ENCODE assay signal across 10 cellular contexts in genomic region chr11:14373941-14374646, GRCh38. TPM values are rescaled to one million over a fixed set of nuclear protein-coding genes. Genes with fewer than 3 reads are reported as not detected.
DNase-seq lines count a peak whose midpoint lies in the region; ATAC-seq and TF ChIP-seq lines count a peak whose summit lies in the region.
"Had no signal": no experiment of that assay in that cellular context is flagged by ENCODE, and none has a peak within 500 bp of the region (broad histone marks: within the 10 kb centered on the region; RNA-seq: fewer than 3 reads in every experiment).

No MANE protein-coding gene starts in this region.

- no peaks in the 10 kb centered on the region for H3K9me3 ChIP-seq in SK-N-SH
- H3K9me3 ChIP-seq in trophoblast cell (ENCODE audit: insufficient read depth, low read depth, low read length), result no peaks in the 10 kb centered on the region

- H3K4ac ChIP-seq in trophoblast cell (ENCODE audit: low read depth, low read length), result no peak overlapping the region

- no peak overlapping the region for H2BK5ac ChIP-seq in trophoblast cell (ENCODE audit: low read depth, low read length, poor library complexity)

- H3K4me3 ChIP-seq in SK-N-SH (ENCODE audit: low read depth in 2 of 2, low read length in 1 of 2) (no peak overlapping the region), fibroblast of mammary gland (ENCODE audit: control insufficient read depth, low read depth, low read length) (no peak overlapping the region), trophoblast cell (ENCODE audit: low read depth, low read length) (no peak overlapping the region)

- TF ChIP-seq CTCF in SK-N-SH (IDR thresholded peaks at IDR 0.05) (no peak), fibroblast of mammary gland (conservative IDR thresholded peaks at IDR 0.05; ENCODE audit: control insufficient read depth, insufficient read depth, low read depth, low read length) (no peak)

- H2BK120ac ChIP-seq in trophoblast cell (ENCODE audit: insufficient read depth, low read length, poor library complexity), result no peak overlapping the region

- no peak overlapping the region for H3K23ac ChIP-seq in trophoblast cell (ENCODE audit: low read length)

- no peaks in the 10 kb centered on the region for H3K36me3 ChIP-seq in SK-N-SH (replicated peaks in 1 of 2; ENCODE audit: control insufficient read depth in 1 of 2, insufficient read depth in 2 of 2, low read length in 1 of 2)
- no peaks in the 10 kb centered on the region for H3K36me3 ChIP-seq in trophoblast cell (ENCODE audit: control insufficient read depth in 1 of 2, insufficient read depth in 2 of 2, low read length in 2 of 2)

- H3K9me3 Mint-ChIP-seq in immature natural killer cell, result no peaks in the 10 kb centered on the region
- H3K9me3 Mint-ChIP-seq in stimulated activated naive B cell treated with anti-CD40 and anti-IgM and Interleukin-4, amounts not matched to agents 10 μg/mL and 1 μg/mL and 100 μg/mL, for 72 hours, result no peaks in the 10 kb centered on the region

- H2AFZ ChIP-seq in SK-N-SH (ENCODE audit: low read depth) (no peak overlapping the region), trophoblast cell (ENCODE audit: insufficient read depth, low read length, poor library complexity) (no peak overlapping the region)

- H3K4me2 ChIP-seq in SK-N-SH (peak overlapping the region; percentile 7; the same call in 1 of the 2 replicates), trophoblast cell (ENCODE audit: low read length) (no peak overlapping the region)

- H3K4me3 Mint-ChIP-seq in immature natural killer cell, result no peak overlapping the region
- H3K4me3 Mint-ChIP-seq in stimulated activated naive B cell treated with anti-CD40 and anti-IgM and Interleukin-4, amounts not matched to agents 10 μg/mL and 1 μg/mL and 100 μg/mL, for 72 hours, result no peak overlapping the region

- no peak overlapping the region for H2BK12ac ChIP-seq in trophoblast cell (ENCODE audit: low read length)

- peak overlapping the region in 1 of 2 experiments; percentile 22; a peak in 2 of 4 replicates for H3K27ac ChIP-seq in SK-N-SH (ENCODE audit: low read depth in 2 of 2, low read length in 1 of 2)
- H3K27ac ChIP-seq in trophoblast cell (ENCODE audit: low read depth, low read length), result no peak overlapping the region

- H4K12ac ChIP-seq in trophoblast cell (ENCODE audit: low read depth, low read length), result no peak overlapping the region

- H3K9me2 ChIP-seq in SK-N-SH, result no peaks in the 10 kb centered on the region

- peak; percentile 88 for DNase-seq in EH (ENCODE audit: low read depth)
- DNase-seq in SK-N-SH, result no peak
- DNase-seq in fibroblast of mammary gland (ENCODE audit: low read depth), result peak; percentile 87
- DNase-seq in trophoblast cell, result peak; percentile 83 to 94
- no peak for DNase-seq in immature natural killer cell
- no peak for DNase-seq in stimulated activated naive B cell treated with anti-CD40 and anti-IgM and Interleukin-4, amounts not matched to agents 10 μg/mL and 1 μg/mL and 100 μg/mL, for 72 hours
- no peak for DNase-seq in activated CD4-positive, CD25-positive, alpha-beta regulatory T cell treated with anti-CD3 and anti-CD28 coated beads, Interleukin-2, amount 50 U/mL, for 72 hours
- DNase-seq in midbrain (lab: John Stamatoyannopoulos, UW), result no peak
- DNase-seq: activated CD4-positive, alpha-beta T cell treated with anti-CD3 and anti-CD28 coated beads for 4 hours; SHP77 had no signal

- no peak overlapping the region for H3K9ac ChIP-seq in SK-N-SH
- no peak overlapping the region for H3K9ac ChIP-seq in trophoblast cell (ENCODE audit: low read length)

- peaks cover 4 to 6% of the 10 kb centered on the region in 2 donors for H3K4me1 Mint-ChIP-seq in immature natural killer cell
- peaks cover 18 to 28% of the 10 kb centered on the region in 2 donors for H3K4me1 Mint-ChIP-seq in stimulated activated naive B cell treated with anti-CD40 and anti-IgM and Interleukin-4, amounts not matched to agents 10 μg/mL and 1 μg/mL and 100 μg/mL, for 72 hours

- no peaks in the 10 kb centered on the region for H4K20me1 ChIP-seq in SK-N-SH (ENCODE audit: insufficient read depth)

- H3K27me3 ChIP-seq in SK-N-SH (ENCODE audit: insufficient read depth) (no peaks in the 10 kb centered on the region), trophoblast cell (ENCODE audit: insufficient read depth, low read length) (no peaks in the 10 kb centered on the region)

- peak in 1 of 2 experiments; percentile 30; a peak in 1 of 4 replicates for TF ChIP-seq EP300 in SK-N-SH (IDR thresholded peaks at IDR 0.05; ENCODE audit: borderline replicate concordance in 1 of 2, low read depth in 1 of 2, low read length in 1 of 2)

- no peaks in the 10 kb centered on the region for H3K79me1 ChIP-seq in trophoblast cell (ENCODE audit: low read length)

- peaks cover 10% of the 10 kb centered on the region for H3F3A ChIP-seq in SK-N-SH (replicated peaks; ENCODE audit: insufficient read depth)

- CTCF ChIA-PET in SK-N-SH (lab: Yijun Ruan, JAX), result interaction anchor here (0.8 to 1.5 kb wide), 3 partner anchors 9 to 66 kb away, joined by 3 to 4 read pairs (median 3); no protein-coding TSS in a partner anchor

- H3K79me2 ChIP-seq in SK-N-SH (ENCODE audit: insufficient read depth) (no peaks in the 10 kb centered on the region), trophoblast cell (ENCODE audit: control insufficient read depth, insufficient read depth, low read length, poor library complexity) (no peaks in the 10 kb centered on the region)

- H4K91ac ChIP-seq in trophoblast cell (ENCODE audit: low read depth, low read length), result no peak overlapping the region

- peaks cover 9 to 15% of the 10 kb centered on the region in 2 experiments; a peak in 3 of 4 replicates for H3K4me1 ChIP-seq in SK-N-SH (ENCODE audit: control insufficient read depth in 1 of 2, insufficient read depth in 2 of 2, low read depth in 1 of 2, low read length in 1 of 2)
- H3K4me1 ChIP-seq in trophoblast cell (ENCODE audit: control insufficient read depth in 1 of 2, insufficient read depth in 2 of 2, low read length in 2 of 2), result no peaks in the 10 kb centered on the region

- peaks cover 2 to 3% (median 2%) of the 10 kb centered on the region in 3 donors for H3K27me3 Mint-ChIP-seq in immature natural killer cell (ENCODE audit: low read depth in 3 of 3)
- H3K27me3 Mint-ChIP-seq in stimulated activated naive B cell treated with anti-CD40 and anti-IgM and Interleukin-4, amounts not matched to agents 10 μg/mL and 1 μg/mL and 100 μg/mL, for 72 hours, result no peaks in the 10 kb centered on the region

- WGBS in SK-N-SH (ENCODE audit: low lambda C conversion rate), result 64% methylated on average over 2 of the region's 2 CpGs
- WGBS in trophoblast cell (ENCODE audit: extremely low coverage, insufficient coverage, insufficient read length), result no CpG with 5 or more reads among the region's 2 CpGs

- H2AK5ac ChIP-seq in trophoblast cell (ENCODE audit: low read length), result no peak overlapping the region

- H3K27ac Mint-ChIP-seq in immature natural killer cell, result no peak overlapping the region
- no peak overlapping the region for H3K27ac Mint-ChIP-seq in stimulated activated naive B cell treated with anti-CD40 and anti-IgM and Interleukin-4, amounts not matched to agents 10 μg/mL and 1 μg/mL and 100 μg/mL, for 72 hours

- H3K18ac ChIP-seq in trophoblast cell (ENCODE audit: low read length), result no peak overlapping the region

- H3K14ac ChIP-seq in trophoblast cell (ENCODE audit: low read length), result no peak overlapping the region

- no peak for TF ChIP-seq RAD21 in SK-N-SH (IDR thresholded peaks at IDR 0.05; ENCODE audit: low read length)

- no peak overlapping the region for H4K8ac ChIP-seq in trophoblast cell (ENCODE audit: low read depth, low read length)

- no peak for ATAC-seq in stimulated activated naive B cell treated with anti-CD40 and anti-IgM and Interleukin-4, amounts not matched to agents 10 μg/mL and 1 μg/mL and 100 μg/mL, for 72 hours (replicated peaks)

- peaks cover 0 to 7% (median 2%) of the 10 kb centered on the region in 3 donors for H3K36me3 Mint-ChIP-seq in immature natural killer cell
- H3K36me3 Mint-ChIP-seq in stimulated activated naive B cell treated with anti-CD40 and anti-IgM and Interleukin-4, amounts not matched to agents 10 μg/mL and 1 μg/mL and 100 μg/mL, for 72 hours, result no peaks in the 10 kb centered on the region

- POLR2A ChIA-PET in SK-N-SH (lab: Yijun Ruan, JAX), result no interaction called here

TF ChIP-seq in SK-N-SH, 30 proteins besides CTCF, POLR2A, EP300 and RAD21 (continues in another document):
- TF ChIP-seq SIN3A (IDR thresholded peaks at IDR 0.05; ENCODE audit: borderline replicate concordance, low read depth, low read length) (no peak), GATA2 (CRISPR knock-in tag; IDR thresholded peaks at IDR 0.05) (no peak), RCOR1 (IDR thresholded peaks at IDR 0.05; ENCODE audit: low read length) (no peak), GABPA (IDR thresholded peaks at IDR 0.05; ENCODE audit: low read depth) (no peak), USF1 (IDR thresholded peaks at IDR 0.05; ENCODE audit: borderline replicate concordance, low read depth) (no peak), IRF3 (IDR thresholded peaks at IDR 0.05; ENCODE audit: low read depth, low read length) (no peak), FOXM1 (IDR thresholded peaks at IDR 0.05; ENCODE audit: low read depth) (no peak), TCF12 (IDR thresholded peaks at IDR 0.05) (peak; percentile 40), MAX (IDR thresholded peaks at IDR 0.05; ENCODE audit: low read depth) (no peak), EZH2phosphoT487 (IDR thresholded peaks at IDR 0.05; ENCODE audit: borderline replicate concordance, low read depth) (no peak)

RNA-seq across cellular contexts. Expression of gene RRAS2, which starts 15.1 kb away (rescaled TPM):
- 53.3 and 55.3 TPM in 2 replicates for polyA plus RNA-seq in SK-N-SH (2012; rRNA removed)
- 73.7 and 93.3 TPM in 2 replicates for polyA plus RNA-seq in SK-N-SH (2012; cell fraction: cytosol; rRNA removed)
- 19.4 and 31.6 TPM in 2 replicates for polyA plus RNA-seq in SK-N-SH (2012; cell fraction: nucleus; rRNA removed)
- polyA plus RNA-seq in trophoblast cell (2013), result 51.8 and 54.1 TPM in 2 replicates
- polyA plus RNA-seq in immature natural killer cell, result 10 to 100 TPM; 66.4 to 96.4 (median 85.9) TPM

Comparison
In these comparisons a context has a peak if more than half of its experiments do, and no peak if none do; other contexts are left out.
1. DNase-seq: peak in EH (single experiment), fibroblast of mammary gland (single experiment) and trophoblast cell (2 of 2); none in SK-N-SH (single experiment), immature natural killer cell (0 of 3), stimulated activated naive B cell treated with anti-CD40 and anti-IgM and Interleukin-4, amounts not matched to agents 10 μg/mL and 1 μg/mL and 100 μg/mL, for 72 hours (single experiment), activated CD4-positive, CD25-positive, alpha-beta regulatory T cell treated with anti-CD3 and anti-CD28 coated beads, Interleukin-2, amount 50 U/mL, for 72 hours (single experiment) and midbrain (single experiment).